8 cellular contexts compared by ENCODE assay signal in the genomic region with DNA sequence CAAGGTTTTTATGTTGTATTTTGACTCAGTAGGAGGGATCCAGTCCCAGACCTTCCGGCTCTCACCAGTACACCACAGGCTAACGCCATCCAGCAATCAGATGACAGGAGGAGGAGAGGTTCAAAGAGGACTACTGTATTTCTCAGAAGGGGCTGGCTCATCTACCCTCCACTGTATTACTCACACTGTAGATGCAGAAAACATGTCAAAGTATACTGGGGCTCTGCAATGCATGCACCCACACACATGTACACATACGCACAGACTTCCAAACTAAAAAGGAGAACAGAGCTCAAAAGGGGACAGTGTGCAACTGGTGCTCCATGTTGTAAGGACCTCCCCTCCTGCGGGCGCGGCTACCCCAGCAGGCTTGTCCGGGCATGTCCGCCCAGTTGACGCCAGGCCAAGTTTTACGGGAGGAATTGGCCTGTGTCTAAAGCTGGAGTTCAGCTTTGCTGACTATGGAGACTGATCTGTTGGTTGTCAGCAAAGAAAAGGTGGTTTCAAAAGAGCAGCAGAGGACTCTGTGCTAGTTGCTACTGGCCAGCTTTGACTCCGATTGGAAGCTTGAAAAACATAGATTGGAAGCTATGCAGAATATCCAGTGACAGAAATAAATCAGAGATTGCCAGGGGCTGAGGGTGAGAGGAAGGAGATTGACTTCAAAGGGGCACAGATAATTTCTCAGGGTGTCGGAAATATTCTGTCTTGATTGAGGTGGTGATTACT.
DNase-seq lines count a peak whose midpoint lies in the region; ATAC-seq, FAIRE-seq and TF ChIP-seq lines count a peak whose summit lies in the region.

No MANE protein-coding gene starts in this region.

- peak; percentile 92 for ATAC-seq in IMR-90 (ENCODE audit: low read depth)
- ATAC-seq in upper lobe of left lung (ENCODE audit: low FRiP score in 2 of 2) = peak; percentile 80 to 90
- ATAC-seq in GM18505 (IDR thresholded peaks at IDR 0.05; ENCODE audit: unreplicated experiment) = no peak

- TF ChIP-seq POLR2A in IMR-90 (IDR thresholded peaks at IDR 0.05; ENCODE audit: low read depth, low read length) = 0 out of 2 replicates have a peak, but pooled peaks have one; percentile 25
- TF ChIP-seq POLR2A in endothelial cell of umbilical vein (IDR thresholded peaks at IDR 0.05; ENCODE audit: low read depth, low read length) = no peak
- TF ChIP-seq POLR2A in upper lobe of left lung (IDR thresholded peaks at IDR 0.05) = peak in 1 of 4 donors; percentile 52
- no peak for TF ChIP-seq POLR2A in GM18505 (IDR thresholded peaks at IDR 0.05; ENCODE audit: borderline replicate concordance, extremely low read depth, insufficient read depth, insufficient read length)

- H3K27ac Mint-ChIP-seq in mesothelial cell of epicardium = peak overlapping the region; percentile 92

- dilution Hi-C loops in IMR-90 (cut with HindIII; ENCODE audit: low sequenced_read_pairs, unreplicated experiment) (no loop called here), endothelial cell of umbilical vein (cut with MboI; ENCODE audit: extremely low pct_ligation_motif_present, low sequenced_read_pairs) (no loop called here)

- no peaks in the 10 kb centered on the region for H3K79me2 ChIP-seq in endothelial cell of umbilical vein (ENCODE audit: control insufficient read depth, insufficient read depth, low read length)

- H3K27me3 Mint-ChIP-seq in mesothelial cell of epicardium (ENCODE audit: low read depth) = peaks cover 14% of the 10 kb centered on the region

- POLR2A ChIA-PET in IMR-90 (lab: Charles Lee; ENCODE audit: unreplicated experiment) = interaction anchor here (0.9 to 1.8 kb wide), 3 partner anchors 110 to 736 kb away, joined by 3 to 9 read pairs (median 8); partner anchors contain the start of gene KPNA3
- POLR2A ChIA-PET in endothelial cell of umbilical vein (lab: Charles Lee) = no interaction called here

- no peak for TF ChIP-seq RAD21 in IMR-90 (IDR thresholded peaks at IDR 0.05; ENCODE audit: low read length)

- no peaks in the 10 kb centered on the region for H3K36me3 ChIP-seq in BLaER1 treated with 17β-estradiol and CSF1 and Interleukin-3, amounts not matched to agents 10 nM and 100 nM
- H3K36me3 ChIP-seq in IMR-90 (ENCODE audit: control insufficient read depth, insufficient read depth, low read length) (no peaks in the 10 kb centered on the region), SK-N-MC (ENCODE audit: insufficient read depth, low read length) (no peaks in the 10 kb centered on the region), endothelial cell of umbilical vein (ENCODE audit: control insufficient read depth in 2 of 2, extremely low read depth in 1 of 2, insufficient read depth in 2 of 2, low read length in 2 of 2) (no peaks in the 10 kb centered on the region), upper lobe of left lung (no peaks in the 10 kb centered on the region)

- H2AK5ac ChIP-seq in IMR-90 (ENCODE audit: low read depth, low read length) = peak overlapping the region; percentile 65; the same call in 1 of the 2 replicates

- H2BK15ac ChIP-seq in IMR-90 (ENCODE audit: low read depth, low read length) = peak overlapping the region; percentile 88

- H3K9me3 ChIP-seq in BLaER1 treated with 17β-estradiol and CSF1 and Interleukin-3, amounts not matched to agents 10 nM and 100 nM (replicated peaks in 1 of 11) = peaks cover 0 to 17% (median 4%) of the 10 kb centered on the region in 11 experiments; a peak in 17 of 22 replicates
- no peaks in the 10 kb centered on the region for H3K9me3 ChIP-seq in IMR-90 (ENCODE audit: control insufficient read depth, insufficient read depth, low read length)
- H3K9me3 ChIP-seq in SK-N-MC (ENCODE audit: low read depth, low read length) = no peaks in the 10 kb centered on the region
- no peaks in the 10 kb centered on the region for H3K9me3 ChIP-seq in endothelial cell of umbilical vein (replicated peaks; ENCODE audit: control insufficient read depth, insufficient read depth, low read length)
- peaks cover 0 to 3% (median 0%) of the 10 kb centered on the region in 4 donors for H3K9me3 ChIP-seq in upper lobe of left lung

- H3K4ac ChIP-seq in IMR-90 (ENCODE audit: low read depth, low read length) = peak overlapping the region; percentile 95

- peaks cover 35% of the 10 kb centered on the region for H3K4me1 Mint-ChIP-seq in mesothelial cell of epicardium

- peak overlapping the region; percentile 39 for H3K4me3 Mint-ChIP-seq in mesothelial cell of epicardium

- peak overlapping the region; percentile 29 to 99 for H4K8ac ChIP-seq in IMR-90 (ENCODE audit: low read depth in 2 of 2, low read length in 2 of 2)

- H3K9me1 ChIP-seq in IMR-90 (ENCODE audit: insufficient read depth, low read length) = peaks cover 5% of the 10 kb centered on the region; the same call in 1 of the 2 replicates
- H3K9me1 ChIP-seq in endothelial cell of umbilical vein (replicated peaks; ENCODE audit: control insufficient read depth, extremely low read depth, insufficient read depth, low read length) = no peaks in the 10 kb centered on the region

- peaks cover 5% of the 10 kb centered on the region for H3K36me3 Mint-ChIP-seq in mesothelial cell of epicardium

- 35% methylated on average over 7 of the region's 12 CpGs; no CpG with 5 or more reads in 1 of the 2 experiments for WGBS in IMR-90 (ENCODE audit: extremely low coverage in 2 of 2, insufficient read length in 1 of 2), 2 experiments
- WGBS in upper lobe of left lung, 2 donors = 29 to 37% methylated on average over 12 of the region's 12 CpGs

- no peak for TF ChIP-seq EP300 in upper lobe of left lung (IDR thresholded peaks at IDR 0.05)

- H2AK9ac ChIP-seq in IMR-90 (replicated peaks; ENCODE audit: low read depth, low read length, poor library complexity) = peak overlapping the region; percentile 21

- H3K56ac ChIP-seq in IMR-90 (ENCODE audit: extremely low read depth, insufficient read depth, low read length) = peak overlapping the region; percentile 99

- DNase-seq in IMR-90 (peak; percentile 89), SK-N-MC (ENCODE audit: low read depth, low spot score) (no peak), endothelial cell of umbilical vein (ENCODE audit: low read depth, low spot score) (peak; percentile 81), mesothelial cell of epicardium (ENCODE audit: low spot score in 2 of 2, unreplicated experiment in 2 of 2) (peak; percentile 43 to 66), upper lobe of left lung (peak; percentile 79 to 88)
- no peak for DNase-seq in activated CD8-positive, alpha-beta memory T cell treated with anti-CD3 and anti-CD28 coated beads for 24 hours

- peak overlapping the region; percentile 32 to 76 (median 50); a peak in 19 of 22 replicates for H3K27ac ChIP-seq in BLaER1 treated with 17β-estradiol and CSF1 and Interleukin-3, amounts not matched to agents 10 nM and 100 nM
- peak overlapping the region; percentile 83 for H3K27ac ChIP-seq in IMR-90 (ENCODE audit: insufficient read depth, low read length)
- H3K27ac ChIP-seq in SK-N-MC = peak overlapping the region; percentile 47; the same call in 1 of the 2 replicates
- H3K27ac ChIP-seq in endothelial cell of umbilical vein (ENCODE audit: insufficient read depth, low read depth, low read length) = peak overlapping the region; percentile 39
- peak overlapping the region; percentile 10 to 79 (median 66) for H3K27ac ChIP-seq in upper lobe of left lung

- H2AFZ ChIP-seq in IMR-90 (replicated peaks; ENCODE audit: low read length, poor library complexity) (peak overlapping the region; percentile 89), endothelial cell of umbilical vein (ENCODE audit: low read depth, low read length) (peak overlapping the region; percentile 96)

- peak overlapping the region; percentile 56 to 81 (median 73) for H3K4me2 ChIP-seq in BLaER1 treated with 17β-estradiol and CSF1 and Interleukin-3, amounts not matched to agents 10 nM and 100 nM
- H3K4me2 ChIP-seq in IMR-90 (ENCODE audit: low read depth, low read length) (peak overlapping the region; percentile 76), endothelial cell of umbilical vein (ENCODE audit: insufficient read depth, low read length) (no peak overlapping the region)

- peak overlapping the region; percentile 99 for H2BK120ac ChIP-seq in IMR-90 (ENCODE audit: low read depth, low read length)

- H3K23ac ChIP-seq in IMR-90 (ENCODE audit: low read depth, low read length) = peak overlapping the region; percentile 98

- H4K20me1 ChIP-seq in BLaER1 treated with 17β-estradiol and CSF1 and Interleukin-3, amounts not matched to agents 10 nM and 100 nM = no peaks in the 10 kb centered on the region
- H4K20me1 ChIP-seq in IMR-90 (ENCODE audit: insufficient read depth, low read length) (no peaks in the 10 kb centered on the region), endothelial cell of umbilical vein (replicated peaks; ENCODE audit: control insufficient read depth, extremely low read depth, insufficient read depth, low read length) (no peaks in the 10 kb centered on the region)

- peak overlapping the region; percentile 96 for H4K5ac ChIP-seq in IMR-90 (ENCODE audit: low read depth, low read length)

- intact Hi-C loops in IMR-90 (cut with micrococcal nuclease) (loop anchor here (1.0 to 5.0 kb wide), 2 partner anchors 107 to 404 kb away; no protein-coding TSS in a partner anchor), endothelial cell of umbilical vein (cut with micrococcal nuclease) (loop anchor here (2.0 to 10.0 kb wide), 3 partner anchors 81 to 865 kb away; no protein-coding TSS in a partner anchor)

- TF ChIP-seq CTCF in IMR-90 (conservative IDR thresholded peaks at IDR 0.05; ENCODE audit: low read depth, low read length) (no peak), endothelial cell of umbilical vein (IDR thresholded peaks at IDR 0.05; ENCODE audit: extremely low read depth in 1 of 2, insufficient read depth in 1 of 2, low read depth in 1 of 2, low read length in 2 of 2) (no peak), mesothelial cell of epicardium (IDR thresholded peaks at IDR 0.05; ENCODE audit: unreplicated experiment) (no peak), upper lobe of left lung (IDR thresholded peaks at IDR 0.05) (no peak)

- H3K9me3 Mint-ChIP-seq in mesothelial cell of epicardium = peaks cover 6% of the 10 kb centered on the region

- no peaks in the 10 kb centered on the region for H3K27me3 ChIP-seq in BLaER1 treated with 17β-estradiol and CSF1 and Interleukin-3, amounts not matched to agents 10 nM and 100 nM
- H3K27me3 ChIP-seq in IMR-90 (ENCODE audit: control insufficient read depth, insufficient read depth, low read length) = no peaks in the 10 kb centered on the region
- H3K27me3 ChIP-seq in endothelial cell of umbilical vein (ENCODE audit: control insufficient read depth in 2 of 2, insufficient read depth in 2 of 2, low read length in 2 of 2) = no peaks in the 10 kb centered on the region
- H3K27me3 ChIP-seq in upper lobe of left lung = no peaks in the 10 kb centered on the region

- in situ Hi-C loops in IMR-90 (cut with MboI; ENCODE audit: low sequenced_read_pairs) = loop anchor here (10.0 kb wide), 2 partner anchors 545 to 855 kb away; no protein-coding TSS in a partner anchor

- H3K4me1 ChIP-seq in BLaER1 treated with 17β-estradiol and CSF1 and Interleukin-3, amounts not matched to agents 10 nM and 100 nM = peaks cover 35 to 48% (median 43%) of the 10 kb centered on the region in 10 experiments
- H3K4me1 ChIP-seq in IMR-90 (ENCODE audit: control insufficient read depth, insufficient read depth, low read length) = peaks cover 18% of the 10 kb centered on the region
- peaks cover 8% of the 10 kb centered on the region for H3K4me1 ChIP-seq in endothelial cell of umbilical vein (ENCODE audit: control insufficient read depth, extremely low read depth, insufficient read depth, low read length)
- peaks cover 23 to 52% (median 38%) of the 10 kb centered on the region in 4 donors for H3K4me1 ChIP-seq in upper lobe of left lung

- no peak for FAIRE-seq in endothelial cell of umbilical vein (lab: Jason Lieb, UNC)

- BruUV-seq in IMR-90 (replicated peaks; lab: Mats Ljungman, UMichigan) (TSS peak; percentile 61), endothelial cell of umbilical vein (replicated peaks; lab: Mats Ljungman, UMichigan) (no TSS peak)

- H3K18ac ChIP-seq in IMR-90 (ENCODE audit: low read depth, low read length) = peak overlapping the region; percentile 95

- H2BK5ac ChIP-seq in IMR-90 (ENCODE audit: low read depth, low read length, poor library complexity, severe bottlenecking) = peak overlapping the region; percentile 97

- no peak overlapping the region for H3K4me3 ChIP-seq in BLaER1 treated with 17β-estradiol and CSF1 and Interleukin-3, amounts not matched to agents 10 nM and 100 nM
- peak overlapping the region; percentile 5; the same call in 1 of the 2 replicates for H3K4me3 ChIP-seq in IMR-90 (ENCODE audit: insufficient read depth, low read depth, low read length)
- H3K4me3 ChIP-seq in SK-N-MC = peak overlapping the region; percentile 23; the same call in 1 of the 2 replicates
- no peak overlapping the region for H3K4me3 ChIP-seq in endothelial cell of umbilical vein (replicated peaks in 1 of 3; ENCODE audit: insufficient read depth in 1 of 3, low read depth in 1 of 3, low read length in 3 of 3)
- H3K4me3 ChIP-seq in upper lobe of left lung = peak overlapping the region in 2 of 4 donors; percentile 4 to 10

- H2BK20ac ChIP-seq in IMR-90 (ENCODE audit: low read depth, low read length) = peak overlapping the region; percentile 99

- peak overlapping the region; percentile 97 for H4K91ac ChIP-seq in IMR-90 (ENCODE audit: insufficient read depth, low read depth, low read length)

- CTCF ChIA-PET in IMR-90 (lab: Yijun Ruan, JAX) (interaction anchor here (0.8 kb wide), 1 partner anchor 446 kb away, joined by 3 read pairs; no protein-coding TSS in a partner anchor), endothelial cell of umbilical vein (lab: Charles Lee) (interaction anchor here (1.0 to 4.2 kb wide), 8 partner anchors 77 to 553 kb away, joined by 3 to 19 read pairs (median 6); no protein-coding TSS in a partner anchor)

- peak overlapping the region; percentile 98 for H3K14ac ChIP-seq in IMR-90 (replicated peaks; ENCODE audit: low read depth, low read length)

- H3K79me1 ChIP-seq in IMR-90 (ENCODE audit: low read depth in 1 of 2, low read length in 2 of 2) = no peaks in the 10 kb centered on the region

- peak overlapping the region in 7 of 11 experiments; percentile 8 to 53 (median 40); a peak in 10 of 22 replicates for H3K9ac ChIP-seq in BLaER1 treated with 17β-estradiol and CSF1 and Interleukin-3, amounts not matched to agents 10 nM and 100 nM
- H3K9ac ChIP-seq in IMR-90 (ENCODE audit: low read depth, low read length) (peak overlapping the region; percentile 86), SK-N-MC (ENCODE audit: insufficient read length) (no peak overlapping the region), endothelial cell of umbilical vein (replicated peaks; ENCODE audit: extremely low read depth, insufficient read depth, low read length) (peak overlapping the region; percentile 14)

Comparison
In these comparisons a context has a peak if more than half of its experiments do, and no peak if none do; other contexts are left out.
1. H3K4me3 ChIP-seq: peak in IMR-90 (single experiment) and SK-N-MC (single experiment); none in BLaER1 treated with 17β-estradiol and CSF1 and Interleukin-3, amounts not matched to agents 10 nM and 100 nM (0 of 10) and endothelial cell of umbilical vein (0 of 3).
2. DNase-seq: peak in IMR-90 (single experiment), endothelial cell of umbilical vein (single experiment), mesothelial cell of epicardium (2 of 2) and upper lobe of left lung (2 of 2); none in SK-N-MC (single experiment) and activated CD8-positive, alpha-beta memory T cell treated with anti-CD3 and anti-CD28 coated beads for 24 hours (single experiment).
3. Peak in every context shown above with its lines, with median percentiles within 50 percentile points of each other: H3K27ac ChIP-seq.